ENCODE assay signal across 26 cellular contexts in the genomic region with DNA sequence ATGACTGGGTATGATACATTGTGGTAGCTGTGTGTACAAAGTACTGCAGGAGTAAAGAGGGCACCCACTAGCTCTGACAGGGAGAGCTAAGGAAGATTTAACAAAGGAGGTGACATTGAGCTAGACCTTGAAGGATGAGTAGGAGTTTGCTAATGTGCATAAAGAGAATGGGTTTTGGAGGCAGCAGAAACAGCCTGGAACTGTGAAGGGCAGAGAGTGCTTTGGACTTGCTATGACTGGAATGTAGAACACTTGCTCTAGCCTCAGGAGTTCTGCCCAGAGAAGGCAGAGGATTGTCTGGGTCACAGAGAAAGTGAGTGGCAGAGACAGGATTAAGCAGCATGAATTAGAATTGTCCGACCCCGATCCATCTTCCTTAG. TPM values are rescaled to one million over a fixed set of nuclear protein-coding genes. Genes with fewer than 3 reads are reported as not detected.
"Had no signal": no experiment of that assay in that cellular context is flagged by ENCODE, and none has a peak within 500 bp of the region (broad histone marks: within the 10 kb centered on the region; RNA-seq: fewer than 3 reads in every experiment).

No MANE protein-coding gene starts in this region.

- H3K4me1 Mint-ChIP-seq: activated T-helper 17 cell treated with anti-CD3 and anti-CD28 coated beads, Interleukin-2, amount 50 U/mL, for 72 hours; stimulated activated naive CD8-positive, alpha-beta T cell treated with anti-CD3 and anti-CD28 coated beads, Interleukin-15, amount 100 ng/mL, for 72 hours; T-cell had no signal

- H3K27me3 ChIP-seq: hepatocyte, neutrophil, ovary, tibial artery had no signal

- H3K4me1 ChIP-seq: left ventricle myocardium inferior, tibial artery had no signal

- H3K36me3 Mint-ChIP-seq: natural killer cell had no signal

- H3K27me3 Mint-ChIP-seq: activated T-cell treated with anti-CD3 and anti-CD28 coated beads, Interleukin-2, amount 50 U/mL, for 24 hours; activated T-helper 17 cell treated with anti-CD3 and anti-CD28 coated beads, Interleukin-2, amount 50 U/mL, for 72 hours; stimulated activated naive CD8-positive, alpha-beta T cell treated with anti-CD3 and anti-CD28 coated beads, Interleukin-15, amount 100 ng/mL, for 72 hours had no signal

- H2AFZ ChIP-seq: hepatocyte had no signal

- H3K4me3 Mint-ChIP-seq: activated naive CD8-positive, alpha-beta T cell; activated T-cell treated with anti-CD3 and anti-CD28 coated beads, Interleukin-2, amount 50 U/mL, for 24 hours; activated T-helper 17 cell treated with anti-CD3 and anti-CD28 coated beads, Interleukin-2, amount 50 U/mL, for 72 hours; natural killer cell; stimulated activated naive CD8-positive, alpha-beta T cell treated with anti-CD3 and anti-CD28 coated beads, Interleukin-15, amount 100 ng/mL, for 72 hours; T-cell; T-helper 2 cell treated with Interferon-gamma antibody and Interleukin-4, amounts not matched to agents 5 μg/mL and 100 μg/mL, for 36 hours had no signal

- DNase-seq: activated CD8-positive, alpha-beta memory T cell treated with anti-CD3 and anti-CD28 coated beads for 24 hours; activated CD8-positive, alpha-beta memory T cell treated with anti-CD3 and anti-CD28 coated beads, Interleukin-2, amount 50 U/mL, for 4 hours; activated T-cell treated with anti-CD3 and anti-CD28 coated beads, Interleukin-2, amount 50 U/mL, for 24 hours; amygdala; effector CD8-positive, alpha-beta T cell; foreskin keratinocyte; glutamatergic neuron; left ventricle myocardium inferior; midbrain; natural killer cell; ovary; right cardiac atrium; stimulated activated CD4-positive, alpha-beta T cell treated with anti-CD3 and anti-CD28 coated beads, Interleukin-1b, Interleukin-23, amount 100 ng/mL, for 48 hours; stimulated activated naive CD8-positive, alpha-beta T cell treated with anti-CD3 and anti-CD28 coated beads, Interleukin-15, amount 100 ng/mL, for 72 hours; T-cell; tibial artery; WERI-Rb-1 had no signal

- H3K27ac Mint-ChIP-seq: activated naive CD8-positive, alpha-beta T cell; activated T-cell treated with anti-CD3 and anti-CD28 coated beads, Interleukin-2, amount 50 U/mL, for 24 hours; activated T-helper 17 cell treated with anti-CD3 and anti-CD28 coated beads, Interleukin-2, amount 50 U/mL, for 72 hours; natural killer cell; stimulated activated naive CD8-positive, alpha-beta T cell treated with anti-CD3 and anti-CD28 coated beads, Interleukin-15, amount 100 ng/mL, for 72 hours; T-cell; T-helper 2 cell treated with Interferon-gamma antibody and Interleukin-4, amounts not matched to agents 5 μg/mL and 100 μg/mL, for 36 hours had no signal

- H3K9me3 Mint-ChIP-seq: activated T-cell treated with anti-CD3 and anti-CD28 coated beads, Interleukin-2, amount 50 U/mL, for 24 hours; activated T-helper 17 cell treated with anti-CD3 and anti-CD28 coated beads, Interleukin-2, amount 50 U/mL, for 72 hours; natural killer cell; stimulated activated naive CD8-positive, alpha-beta T cell treated with anti-CD3 and anti-CD28 coated beads, Interleukin-15, amount 100 ng/mL, for 72 hours; T-cell; T-helper 2 cell treated with Interferon-gamma antibody and Interleukin-4, amounts not matched to agents 5 μg/mL and 100 μg/mL, for 36 hours had no signal

- H3K27ac ChIP-seq: foreskin keratinocyte, hepatocyte, left ventricle myocardium inferior, neutrophil, ovary, skin epidermis, tibial artery, WERI-Rb-1 had no signal

- H3K79me2 ChIP-seq: hepatocyte had no signal

- H3K4me2 ChIP-seq: hepatocyte had no signal

- H3K4me3 ChIP-seq: hepatocyte, left ventricle myocardium inferior, ovary, skin epidermis, tibial artery had no signal

- ATAC-seq: activated T-helper 17 cell treated with anti-CD3 and anti-CD28 coated beads, Interleukin-2, amount 50 U/mL, for 72 hours; foreskin keratinocyte; stimulated activated naive CD8-positive, alpha-beta T cell treated with anti-CD3 and anti-CD28 coated beads, Interleukin-15, amount 100 ng/mL, for 72 hours; T-cell had no signal

- H3K36me3 ChIP-seq: ovary, WERI-Rb-1 had no signal

- H3K9me3 ChIP-seq: neutrophil, ovary, tibial artery had no signal

RNA-seq across cellular contexts. Expression of gene FAM83C, which starts 51.3 kb away (rescaled TPM):
- total RNA-seq: activated T-helper 17 cell treated with anti-CD3 and anti-CD28 coated beads, Interleukin-2, amount 50 U/mL, for 72 hours; dermis blood vessel endothelial cell; hepatocyte; left ventricle myocardium inferior; lung microvascular endothelial cell; natural killer cell; ovary; pulmonary artery endothelial cell; right cardiac atrium had no signal
- polyA plus RNA-seq: hepatocyte, ovary, right cardiac atrium had no signal
